Comparison of ENCODE assay signal across 7 cellular contexts in the genomic region with DNA sequence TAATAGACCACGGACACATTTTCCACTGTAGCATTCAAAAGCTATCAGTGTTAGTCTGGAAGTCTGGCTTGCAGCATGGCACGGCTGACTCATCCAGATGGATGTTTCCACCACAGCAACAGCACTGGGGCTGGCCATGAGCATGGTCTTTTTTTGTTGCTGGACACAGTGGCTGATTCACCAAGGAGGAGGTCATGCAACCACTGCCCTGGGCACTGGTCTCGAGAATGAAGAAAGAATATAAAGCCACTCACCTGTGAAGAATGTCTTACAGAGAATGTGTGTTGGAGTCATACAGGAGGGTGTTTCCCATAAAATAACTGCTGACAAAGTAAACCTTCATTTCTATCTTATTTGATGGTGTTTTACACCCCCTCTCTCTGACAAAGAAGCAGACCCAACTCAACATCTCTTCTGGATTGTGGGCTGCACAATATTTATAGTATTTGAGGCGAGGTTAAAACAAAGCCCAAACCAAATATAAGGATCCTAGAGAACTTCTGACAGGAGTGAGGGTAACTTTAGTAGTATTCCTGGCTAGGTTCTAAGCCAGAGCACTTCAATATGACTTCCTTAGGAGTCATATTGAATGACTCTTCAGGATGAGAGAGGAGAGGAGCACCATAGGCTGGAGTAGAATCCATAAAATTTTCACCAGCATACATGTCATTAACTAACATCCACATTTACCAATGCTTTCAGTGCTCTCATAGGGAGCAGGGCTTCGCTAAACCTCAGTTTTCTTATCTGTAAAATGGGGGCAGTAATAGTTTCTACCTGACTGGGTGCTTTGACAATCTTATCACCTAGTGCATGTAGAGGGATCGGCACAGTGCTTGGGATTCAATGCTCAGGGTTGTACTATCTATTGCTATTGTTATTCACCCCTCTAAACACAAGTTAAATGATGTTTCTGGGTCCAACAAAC.
DNase-seq lines count a peak whose midpoint lies in the region; ATAC-seq and TF ChIP-seq lines count a peak whose summit lies in the region.

No MANE protein-coding gene starts in this region.

- BruUV-seq in PC-3 (replicated peaks; lab: Mats Ljungman, UMichigan): no TSS peak

- H3F3A ChIP-seq in PC-3 (ENCODE audit: low read length, unreplicated experiment): peaks cover 24% of the 10 kb centered on the region

- H3K9me3 ChIP-seq in PC-3 (ENCODE audit: low read length) (no peaks in the 10 kb centered on the region), mesodermal cell (ENCODE audit: control insufficient read depth, low read length) (no peaks in the 10 kb centered on the region), uterus (no peaks in the 10 kb centered on the region)

- H3K27ac ChIP-seq in PC-3 (ENCODE audit: low read length) (peak overlapping the region; percentile 96), mesodermal cell (ENCODE audit: low read depth, low read length, severe bottlenecking) (peak overlapping the region; percentile 90), uterus (peak overlapping the region; percentile 67 to 76)

- no peaks in the 10 kb centered on the region for H3K9me2 ChIP-seq in PC-3 (replicated peaks; ENCODE audit: low read length)

- H3K36me3 ChIP-seq in PC-3 (ENCODE audit: low read depth, low read length) (no peaks in the 10 kb centered on the region), mesodermal cell (ENCODE audit: control insufficient read depth, insufficient read depth, low read length) (no peaks in the 10 kb centered on the region), uterus (no peaks in the 10 kb centered on the region)

- no peaks in the 10 kb centered on the region for H4K20me1 ChIP-seq in PC-3 (ENCODE audit: low read length)

- H3K27me3 ChIP-seq in PC-3 (ENCODE audit: low read length): no peaks in the 10 kb centered on the region
- H3K27me3 ChIP-seq in uterus: no peaks in the 10 kb centered on the region

- H3K4me1 ChIP-seq in PC-3 (ENCODE audit: insufficient read depth, low read length) (peaks cover 68% of the 10 kb centered on the region), mesodermal cell (ENCODE audit: control insufficient read depth, insufficient read depth, low read length, poor library complexity, severe bottlenecking) (peaks cover 35% of the 10 kb centered on the region), uterus (peaks cover 9 to 23% of the 10 kb centered on the region in 2 donors)

- TF ChIP-seq CTCF in PC-3 (conservative IDR thresholded peaks at IDR 0.05; ENCODE audit: low read depth, low read length) (no peak), uterus (IDR thresholded peaks at IDR 0.05) (no peak)

- H3K4me3 ChIP-seq in PC-3 (ENCODE audit: low read length) (peak overlapping the region; percentile 34; the same call in 1 of the 2 replicates), mesodermal cell (ENCODE audit: extremely low read depth, insufficient read depth, low read length, poor library complexity, severe bottlenecking) (no peak overlapping the region), uterus (no peak overlapping the region)

- CTCF ChIA-PET in PC-3 (lab: Charles Lee): interaction anchor here (0.5 kb wide), 1 partner anchor 14 kb away, joined by 3 read pairs; no protein-coding TSS in a partner anchor

- POLR2A ChIA-PET in PC-3 (lab: Charles Lee; ENCODE audit: unreplicated experiment): interaction anchor here (0.5 kb wide), 1 partner anchor 119 kb away, joined by 9 read pairs; no protein-coding TSS in a partner anchor

- H3K79me2 ChIP-seq in PC-3 (ENCODE audit: low read length): no peaks in the 10 kb centered on the region; the same call in none of the 2 replicates

- intact Hi-C loops in PC-3 (cut with micrococcal nuclease) (loop anchor here (1.0 to 10.0 kb wide), 3 partner anchors 40 to 379 kb away; no protein-coding TSS in a partner anchor), uterus (cut with DNase I; ENCODE audit: low total_unique reads) (no loop called here)

- H2AFZ ChIP-seq in PC-3 (ENCODE audit: low read length): no peak overlapping the region

- TF ChIP-seq POLR2A in erythroblast (IDR thresholded peaks at IDR 0.05; ENCODE audit: low read length) (peak; percentile 12), uterus (IDR thresholded peaks at IDR 0.05) (no peak)

- 88 to 100% methylated on average over 2 of the region's 6 CpGs for WGBS in mesodermal cell (ENCODE audit: insufficient coverage in 2 of 2), 2 experiments

- H3K4me2 ChIP-seq in PC-3 (ENCODE audit: low read length): peak overlapping the region; percentile 64

- ATAC-seq in PC-3: peak; percentile 81
- no peak for ATAC-seq in GM19467 (IDR thresholded peaks at IDR 0.05; ENCODE audit: unreplicated experiment)
- ATAC-seq in left lobe of liver: no peak
- ATAC-seq in HG02981 (IDR thresholded peaks at IDR 0.05; ENCODE audit: unreplicated experiment): no peak

- DNase-seq in PC-3 (peak; percentile 98), erythroblast (lab: John Stamatoyannopoulos, UW) (no peak), uterus (peak; percentile 70 to 80), left lobe of liver (ENCODE audit: low spot score) (no peak)

- H3K9ac ChIP-seq in PC-3 (ENCODE audit: low read length): peak overlapping the region; percentile 71

Comparison
In these comparisons a context has a peak if more than half of its experiments do, and no peak if none do; other contexts are left out.
1. DNase-seq: peak in PC-3 (single experiment) and uterus (2 of 2); none in erythroblast (0 of 2) and left lobe of liver (single experiment).
2. Peak in every context shown above with its lines, with median percentiles within 50 percentile points of each other: H3K27ac ChIP-seq.